ENCODE assay signal across 1 cellular context in the genomic region with DNA sequence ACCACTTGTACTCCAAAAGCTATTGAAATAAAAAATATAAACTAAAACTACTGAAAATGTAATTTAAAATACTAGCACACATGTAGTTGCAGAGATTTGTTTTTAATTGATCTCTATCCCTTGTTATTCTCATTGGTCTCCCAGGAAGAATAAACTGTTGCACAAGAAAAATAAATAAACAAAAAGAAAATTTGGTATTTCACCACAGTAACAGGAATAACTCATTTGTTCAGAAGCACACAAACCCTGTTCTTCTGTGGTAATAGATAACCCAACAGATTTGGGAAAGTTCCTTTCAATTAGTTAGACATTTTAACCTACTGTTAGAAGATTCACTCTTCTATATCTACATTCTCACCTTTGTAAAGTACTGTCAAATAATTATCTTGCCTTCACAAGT.
TF ChIP-seq lines count a peak whose summit lies in the region.

No MANE protein-coding gene starts in this region.

TF ChIP-seq in HepG2, 621 proteins besides CTCF, POLR2A, EP300 and RAD21 (continued from another document):
- TF ChIP-seq, protein P1, sequence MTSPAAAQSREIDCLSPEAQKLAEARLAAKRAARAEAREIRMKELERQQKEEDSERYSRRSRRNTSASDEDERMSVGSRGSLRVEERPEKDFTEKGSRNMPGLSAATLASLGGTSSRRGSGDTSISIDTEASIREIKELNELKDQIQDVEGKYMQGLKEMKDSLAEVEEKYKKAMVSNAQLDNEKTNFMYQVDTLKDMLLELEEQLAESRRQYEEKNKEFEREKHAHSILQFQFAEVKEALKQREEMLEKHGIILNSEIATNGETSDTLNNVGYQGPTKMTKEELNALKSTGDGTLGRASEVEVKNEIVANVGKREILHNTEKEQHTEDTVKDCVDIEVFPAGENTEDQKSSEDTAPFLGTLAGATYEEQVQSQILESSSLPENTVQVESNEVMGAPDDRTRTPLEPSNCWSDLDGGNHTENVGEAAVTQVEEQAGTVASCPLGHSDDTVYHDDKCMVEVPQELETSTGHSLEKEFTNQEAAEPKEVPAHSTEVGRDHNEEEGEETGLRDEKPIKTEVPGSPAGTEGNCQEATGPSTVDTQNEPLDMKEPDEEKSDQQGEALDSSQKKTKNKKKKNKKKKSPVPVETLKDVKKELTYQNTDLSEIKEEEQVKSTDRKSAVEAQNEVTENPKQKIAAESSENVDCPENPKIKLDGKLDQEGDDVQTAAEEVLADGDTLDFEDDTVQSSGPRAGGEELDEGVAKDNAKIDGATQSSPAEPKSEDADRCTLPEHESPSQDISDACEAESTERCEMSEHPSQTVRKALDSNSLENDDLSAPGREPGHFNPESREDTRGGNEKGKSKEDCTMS (CRISPR knock-in tag; conservative IDR thresholded peaks at IDR 0.05), result no peak
- no peak for TF ChIP-seq ZNF776 (CRISPR knock-in tag; IDR thresholded peaks at IDR 0.05)
- TF ChIP-seq NFYB (CRISPR knock-in tag; IDR thresholded peaks at IDR 0.05), result no peak
- TF ChIP-seq, protein P2, sequence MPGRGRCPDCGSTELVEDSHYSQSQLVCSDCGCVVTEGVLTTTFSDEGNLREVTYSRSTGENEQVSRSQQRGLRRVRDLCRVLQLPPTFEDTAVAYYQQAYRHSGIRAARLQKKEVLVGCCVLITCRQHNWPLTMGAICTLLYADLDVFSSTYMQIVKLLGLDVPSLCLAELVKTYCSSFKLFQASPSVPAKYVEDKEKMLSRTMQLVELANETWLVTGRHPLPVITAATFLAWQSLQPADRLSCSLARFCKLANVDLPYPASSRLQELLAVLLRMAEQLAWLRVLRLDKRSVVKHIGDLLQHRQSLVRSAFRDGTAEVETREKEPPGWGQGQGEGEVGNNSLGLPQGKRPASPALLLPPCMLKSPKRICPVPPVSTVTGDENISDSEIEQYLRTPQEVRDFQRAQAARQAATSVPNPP (CRISPR knock-in tag; IDR thresholded peaks at IDR 0.05), result no peak
- no peak for TF ChIP-seq REXO4 (CRISPR knock-in tag; IDR thresholded peaks at IDR 0.05; ENCODE audit: borderline replicate concordance)
- TF ChIP-seq MED8 (CRISPR knock-in tag; IDR thresholded peaks at IDR 0.05; ENCODE audit: insufficient replicate concordance), result no peak
- TF ChIP-seq THAP11 (CRISPR knock-in tag; IDR thresholded peaks at IDR 0.05), result no peak
- TF ChIP-seq KLF15 (CRISPR knock-in tag; IDR thresholded peaks at IDR 0.05; ENCODE audit: borderline replicate concordance), result no peak
- no peak for TF ChIP-seq SP140L (CRISPR knock-in tag; IDR thresholded peaks at IDR 0.05; ENCODE audit: borderline replicate concordance)
- TF ChIP-seq, protein P3, sequence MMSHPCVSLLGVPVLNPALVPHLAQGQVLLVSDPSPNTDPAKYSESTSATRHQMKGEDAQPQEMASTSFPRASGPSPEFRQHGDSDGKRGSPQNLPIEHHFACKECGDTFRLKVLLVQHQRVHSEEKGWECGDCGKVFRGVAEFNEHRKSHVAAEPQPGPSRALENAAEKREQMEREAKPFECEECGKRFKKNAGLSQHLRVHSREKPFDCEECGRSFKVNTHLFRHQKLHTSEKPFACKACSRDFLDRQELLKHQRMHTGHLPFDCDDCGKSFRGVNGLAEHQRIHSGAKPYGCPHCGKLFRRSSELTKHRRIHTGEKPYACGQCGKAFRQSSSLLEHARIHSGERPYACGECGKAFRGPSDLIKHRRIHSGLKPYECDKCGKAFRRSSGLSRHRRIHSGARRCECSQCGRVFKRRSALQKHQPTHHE (CRISPR knock-in tag; IDR thresholded peaks at IDR 0.05; ENCODE audit: borderline replicate concordance), result no peak
TF ChIP-seq in HepG2: peak in this region for 0.
